ENCODE assay signal across 8 cellular contexts in the genomic region with DNA sequence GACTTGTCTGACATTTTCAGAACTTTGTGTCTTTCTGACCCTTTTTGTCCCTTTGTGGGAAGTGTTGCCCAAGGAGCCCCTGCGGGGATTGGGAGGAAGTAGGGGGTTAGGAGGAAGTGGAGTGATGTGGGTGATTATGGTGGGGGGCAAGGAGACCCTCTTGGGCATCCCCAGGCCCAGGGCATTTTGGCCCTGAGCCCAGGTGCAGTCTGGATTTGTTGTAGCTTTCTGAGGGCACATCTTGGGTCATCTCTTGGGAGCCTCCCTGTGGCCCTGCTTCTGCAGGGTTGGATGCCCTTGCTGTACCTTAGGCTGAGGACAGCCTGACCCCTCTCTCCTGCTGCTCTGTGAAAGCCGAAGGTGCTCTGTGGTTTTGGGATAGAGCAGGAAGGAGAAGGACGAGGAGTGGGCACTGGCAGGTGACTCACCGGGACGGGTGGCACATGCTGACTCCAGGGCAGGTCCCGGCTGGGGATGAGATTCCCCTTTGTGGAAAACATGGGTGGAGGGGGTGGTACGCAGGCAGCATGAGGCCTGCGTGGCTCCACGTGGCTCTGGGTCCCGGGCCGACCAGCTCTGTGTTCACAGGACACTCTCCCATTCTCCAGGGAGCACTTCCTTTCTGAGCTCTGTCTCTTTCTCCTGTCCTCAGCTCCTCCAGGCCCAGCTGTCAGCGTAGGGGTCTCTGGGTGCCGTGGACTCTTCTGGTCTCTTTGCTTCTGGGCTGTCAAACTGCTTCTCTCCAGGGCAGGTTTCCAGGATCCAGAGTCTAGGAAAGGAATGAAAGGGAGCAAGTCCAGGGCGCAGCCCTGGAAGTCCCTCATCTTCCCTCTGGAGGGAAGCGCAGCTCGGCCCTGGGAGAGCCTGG. TPM values are rescaled to one million over a fixed set of nuclear protein-coding genes. Genes with fewer than 3 reads are reported as not detected.
DNase-seq lines count a peak whose midpoint lies in the region; ATAC-seq and TF ChIP-seq lines count a peak whose summit lies in the region.

No MANE protein-coding gene starts in this region.

- H3K36me3 Mint-ChIP-seq in activated CD4-positive, alpha-beta memory T cell treated with anti-CD3 and anti-CD28 coated beads for 36 hours, result no peaks in the 10 kb centered on the region
- no peaks in the 10 kb centered on the region for H3K36me3 Mint-ChIP-seq in activated CD4-positive, alpha-beta memory T cell treated with anti-CD3 and anti-CD28 coated beads, Interleukin-2, amount 10 ng/mL, durations not matched to agents 7 days and 5 days (ENCODE audit: low read depth)
- no peaks in the 10 kb centered on the region for H3K36me3 Mint-ChIP-seq in memory B cell
- H3K36me3 Mint-ChIP-seq in immature natural killer cell, result no peaks in the 10 kb centered on the region

- TF ChIP-seq CTCF in testis (IDR thresholded peaks at IDR 0.05), result no peak

- H3K27ac ChIP-seq in angular gyrus (ENCODE audit: low read depth, low read length) (peak overlapping the region; percentile 26), substantia nigra (ENCODE audit: low read depth, low read length, poor library complexity, severe bottlenecking) (peak overlapping the region; percentile 38), testis (no peak overlapping the region)

- peaks cover 31% of the 10 kb centered on the region for H3K4me1 Mint-ChIP-seq in activated CD4-positive, alpha-beta memory T cell treated with anti-CD3 and anti-CD28 coated beads for 36 hours (ENCODE audit: low read depth)
- H3K4me1 Mint-ChIP-seq in activated CD4-positive, alpha-beta memory T cell treated with anti-CD3 and anti-CD28 coated beads, Interleukin-2, amount 10 ng/mL, durations not matched to agents 7 days and 5 days, result peaks cover 57% of the 10 kb centered on the region
- H3K4me1 Mint-ChIP-seq in memory B cell (peaks cover 12% of the 10 kb centered on the region), immature natural killer cell (peaks cover 11 to 22% of the 10 kb centered on the region in 2 donors)

- DNase-seq in activated CD4-positive, alpha-beta memory T cell treated with anti-CD3 and anti-CD28 coated beads for 36 hours, result no peak
- no peak for DNase-seq in activated CD4-positive, alpha-beta memory T cell treated with anti-CD3 and anti-CD28 coated beads, Interleukin-2, amount 10 ng/mL, durations not matched to agents 7 days and 5 days
- DNase-seq in memory B cell (ENCODE audit: low spot score in 2 of 2), result no peak
- no peak for DNase-seq in substantia nigra (lab: John Stamatoyannopoulos, UW)
- DNase-seq in immature natural killer cell, result no peak
- DNase-seq in testis, result no peak
- no peak for DNase-seq in NCI-H187 (lab: John Stamatoyannopoulos, UW)

- ATAC-seq in memory B cell (ENCODE audit: low read depth), result no peak

- no peaks in the 10 kb centered on the region for H3K36me3 ChIP-seq in testis (ENCODE audit: low read depth, missing control alignments)

- whole genome bisulfite sequencing in testis, 2 donors, result 80 to 86% methylated on average over 15 to 16 of the region's 16 CpGs

- peaks cover 53% of the 10 kb centered on the region for H3K27me3 Mint-ChIP-seq in activated CD4-positive, alpha-beta memory T cell treated with anti-CD3 and anti-CD28 coated beads for 36 hours
- H3K27me3 Mint-ChIP-seq in activated CD4-positive, alpha-beta memory T cell treated with anti-CD3 and anti-CD28 coated beads, Interleukin-2, amount 10 ng/mL, durations not matched to agents 7 days and 5 days, result peaks cover 55% of the 10 kb centered on the region
- peaks cover 23% of the 10 kb centered on the region for H3K27me3 Mint-ChIP-seq in memory B cell
- peaks cover 9 to 30% (median 15%) of the 10 kb centered on the region in 3 donors for H3K27me3 Mint-ChIP-seq in immature natural killer cell (ENCODE audit: low read depth in 3 of 3)

- H3K4me3 ChIP-seq in testis, result no peak overlapping the region

- peaks cover 14% of the 10 kb centered on the region for H3K4me1 ChIP-seq in testis

- CTCF ChIA-PET in activated CD4-positive, alpha-beta memory T cell treated with anti-CD3 and anti-CD28 coated beads for 36 hours (lab: Charles Lee), result interaction anchor here (1.2 to 18.1 kb wide), 7 partner anchors 9 to 135 kb away, joined by 3 to 437 read pairs (median 5); a partner anchor contains a TSS
- CTCF ChIA-PET in activated CD4-positive, alpha-beta memory T cell treated with anti-CD3 and anti-CD28 coated beads, Interleukin-2, amount 10 ng/mL, durations not matched to agents 7 days and 5 days (lab: Charles Lee), result interaction anchor here (1.2 to 8.9 kb wide), 5 partner anchors 12 to 232 kb away, joined by 3 to 172 read pairs (median 5); a partner anchor contains a TSS

- intact Hi-C loops in activated CD4-positive, alpha-beta memory T cell treated with anti-CD3 and anti-CD28 coated beads for 36 hours (cut with micrococcal nuclease), result loop anchor here (10.0 kb wide), 1 partner anchor 911 kb away; a partner anchor contains a TSS
- intact Hi-C loops in testis (cut with DNase I; ENCODE audit: low total_unique reads), result no loop called here

- no peaks in the 10 kb centered on the region for H3K9me3 Mint-ChIP-seq in activated CD4-positive, alpha-beta memory T cell treated with anti-CD3 and anti-CD28 coated beads for 36 hours
- H3K9me3 Mint-ChIP-seq in activated CD4-positive, alpha-beta memory T cell treated with anti-CD3 and anti-CD28 coated beads, Interleukin-2, amount 10 ng/mL, durations not matched to agents 7 days and 5 days, result no peaks in the 10 kb centered on the region
- H3K9me3 Mint-ChIP-seq in memory B cell, result no peaks in the 10 kb centered on the region
- H3K9me3 Mint-ChIP-seq in immature natural killer cell, result peaks cover 0 to 2% (median 0%) of the 10 kb centered on the region in 6 donors

- H3K4me3 Mint-ChIP-seq in activated CD4-positive, alpha-beta memory T cell treated with anti-CD3 and anti-CD28 coated beads for 36 hours, result no peak overlapping the region
- H3K4me3 Mint-ChIP-seq in activated CD4-positive, alpha-beta memory T cell treated with anti-CD3 and anti-CD28 coated beads, Interleukin-2, amount 10 ng/mL, durations not matched to agents 7 days and 5 days, result no peak overlapping the region
- H3K4me3 Mint-ChIP-seq in memory B cell, result no peak overlapping the region
- H3K4me3 Mint-ChIP-seq in immature natural killer cell, result no peak overlapping the region

- peak overlapping the region; percentile 36 for H3K27ac Mint-ChIP-seq in activated CD4-positive, alpha-beta memory T cell treated with anti-CD3 and anti-CD28 coated beads for 36 hours
- no peak overlapping the region for H3K27ac Mint-ChIP-seq in activated CD4-positive, alpha-beta memory T cell treated with anti-CD3 and anti-CD28 coated beads, Interleukin-2, amount 10 ng/mL, durations not matched to agents 7 days and 5 days
- H3K27ac Mint-ChIP-seq in memory B cell (peak overlapping the region; percentile 10), immature natural killer cell (peak overlapping the region in 1 of 6 donors; percentile 52)

- no peaks in the 10 kb centered on the region for H3K9me3 ChIP-seq in testis

- POLR2A ChIA-PET in activated CD4-positive, alpha-beta memory T cell treated with anti-CD3 and anti-CD28 coated beads for 36 hours (lab: Charles Lee), result interaction anchor here (1.2 to 1.4 kb wide), 3 partner anchors 10 to 60 kb away, joined by 3 read pairs; no protein-coding TSS in a partner anchor
- POLR2A ChIA-PET in activated CD4-positive, alpha-beta memory T cell treated with anti-CD3 and anti-CD28 coated beads, Interleukin-2, amount 10 ng/mL, durations not matched to agents 7 days and 5 days (lab: Charles Lee), result interaction anchor here (1.1 to 4.8 kb wide), 5 partner anchors 9 to 65 kb away, joined by 4 to 30 read pairs (median 12); no protein-coding TSS in a partner anchor

- H3K27me3 ChIP-seq in testis, result no peaks in the 10 kb centered on the region

- no peak for TF ChIP-seq POLR2A in testis (IDR thresholded peaks at IDR 0.05)

RNA-seq across cellular contexts. Expression of a gene that starts 11.8 kb away (rescaled TPM):
- total RNA-seq in activated CD4-positive, alpha-beta memory T cell treated with anti-CD3 and anti-CD28 coated beads for 36 hours, result 1 to 10 TPM; 3.7 to 4.9 TPM
- 1 to 10 TPM in 1 of 2 experiments, under 1 TPM in 1; 0.88 to 1.6 TPM for total RNA-seq in activated CD4-positive, alpha-beta memory T cell treated with anti-CD3 and anti-CD28 coated beads, Interleukin-2, amount 10 ng/mL, durations not matched to agents 7 days and 5 days
- polyA plus RNA-seq in immature natural killer cell (not detected), testis (ENCODE audit: insufficient read depth, low read depth, low replicate concordance) (50.3 TPM)
- total RNA-seq in testis, result 10 to 100 TPM; 43.1 to 61.5 TPM

RNA-seq across cellular contexts. Expression of a gene that starts 57.1 kb away (rescaled TPM):
- total RNA-seq in activated CD4-positive, alpha-beta memory T cell treated with anti-CD3 and anti-CD28 coated beads for 36 hours, result not detected
- total RNA-seq in activated CD4-positive, alpha-beta memory T cell treated with anti-CD3 and anti-CD28 coated beads, Interleukin-2, amount 10 ng/mL, durations not matched to agents 7 days and 5 days, result not detected
- polyA plus RNA-seq in immature natural killer cell (not detected), testis (ENCODE audit: insufficient read depth, low read depth, low replicate concordance) (18.9 TPM)
- 10 to 100 TPM in 1 of 2 donors, 1 to 10 TPM in 1; 8.9 to 15.9 TPM for total RNA-seq in testis

Comparison
In these comparisons a context has a peak if more than half of its experiments do, and no peak if none do; other contexts are left out.
1. H3K27ac ChIP-seq: peak in angular gyrus (single experiment) and substantia nigra (single experiment); none in testis (0 of 2).
2. RNA of a gene that starts 11.8 kb away (total RNA-seq): 43.1 to 61.5 TPM in testis; 3.7 to 4.9 TPM in activated CD4-positive, alpha-beta memory T cell treated with anti-CD3 and anti-CD28 coated beads for 36 hours and 0.88 to 1.6 TPM in activated CD4-positive, alpha-beta memory T cell treated with anti-CD3 and anti-CD28 coated beads, Interleukin-2, amount 10 ng/mL, durations not matched to agents 7 days and 5 days; every median in the first group is over 4 times any median in the second.
3. RNA of a gene that starts 57.1 kb away (total RNA-seq): 8.9 to 15.9 TPM in testis; not detected in activated CD4-positive, alpha-beta memory T cell treated with anti-CD3 and anti-CD28 coated beads for 36 hours and not detected in activated CD4-positive, alpha-beta memory T cell treated with anti-CD3 and anti-CD28 coated beads, Interleukin-2, amount 10 ng/mL, durations not matched to agents 7 days and 5 days; every median in the first group is over 4 times any median in the second.